Comparison of ENCODE assay signal across 8 cellular contexts in genomic region chr4:46270986-46271596, GRCh38.
DNase-seq lines count a peak whose midpoint lies in the region; ATAC-seq and TF ChIP-seq lines count a peak whose summit lies in the region.

No MANE protein-coding gene starts in this region.

- TF ChIP-seq CTCF in SK-N-SH (IDR thresholded peaks at IDR 0.05), result peak; percentile 62

- H2AFZ ChIP-seq in SK-N-SH (ENCODE audit: low read depth), result no peak overlapping the region

- intact Hi-C loops in activated naive CD4-positive, alpha-beta T cell treated with anti-CD3 and anti-CD28 coated beads for 36 hours (cut with micrococcal nuclease), result loop anchor here (2.0 to 5.0 kb wide), 2 partner anchors 818 to 1344 kb away; no protein-coding TSS in a partner anchor
- intact Hi-C loops in activated T-helper 2 cell treated with anti-CD3 and anti-CD28 coated beads, Interferon-gamma antibody, Interleukin-2, Interleukin-4, amounts not matched to agents 10 μg/mL and 5 μg/mL and 100 μg/mL, durations not matched to agents 14 hours and 24 hours and 36 hours (cut with micrococcal nuclease), result no loop called here

- DNase-seq in DMS53 (lab: John Stamatoyannopoulos, UW) (peak; percentile 80), SK-N-SH (peak; percentile 4), iris pigment epithelial cell (ENCODE audit: low read depth) (peak; percentile 8)
- no peak for DNase-seq in activated CD4-positive, alpha-beta T cell treated with anti-CD3 and anti-CD28 coated beads, Interleukin-2, amount 50 U/mL, for 1 hour
- DNase-seq in activated naive CD4-positive, alpha-beta T cell treated with anti-CD3 and anti-CD28 coated beads for 36 hours, result no peak
- DNase-seq in activated T-helper 2 cell treated with anti-CD3 and anti-CD28 coated beads, Interferon-gamma antibody, Interleukin-2, Interleukin-4, amounts not matched to agents 10 μg/mL and 5 μg/mL and 100 μg/mL, durations not matched to agents 14 hours and 24 hours and 36 hours (ENCODE audit: low spot score), result no peak

- H3K4me2 ChIP-seq in SK-N-SH, result no peak overlapping the region

- no peak overlapping the region for H3K27ac Mint-ChIP-seq in activated naive CD4-positive, alpha-beta T cell treated with anti-CD3 and anti-CD28 coated beads for 36 hours
- no peak overlapping the region for H3K27ac Mint-ChIP-seq in activated T-helper 2 cell treated with anti-CD3 and anti-CD28 coated beads, Interferon-gamma antibody, Interleukin-2, Interleukin-4, amounts not matched to agents 10 μg/mL and 5 μg/mL and 100 μg/mL, durations not matched to agents 14 hours and 24 hours and 36 hours

- H3K79me2 ChIP-seq in SK-N-SH (ENCODE audit: insufficient read depth), result no peaks in the 10 kb centered on the region

- no peaks in the 10 kb centered on the region for H3K27me3 ChIP-seq in SK-N-SH (ENCODE audit: insufficient read depth)

- CTCF ChIA-PET in SK-N-SH (lab: Yijun Ruan, JAX), result interaction anchor here (1.0 to 1.8 kb wide), 6 partner anchors 12 to 1512 kb away, joined by 4 to 5 read pairs (median 4); no protein-coding TSS in a partner anchor
- CTCF ChIA-PET in activated naive CD4-positive, alpha-beta T cell treated with anti-CD3 and anti-CD28 coated beads for 36 hours (lab: Charles Lee), result no interaction called here

- no peak for TF ChIP-seq EP300 in SK-N-SH (IDR thresholded peaks at IDR 0.05; ENCODE audit: borderline replicate concordance in 1 of 2, low read depth in 1 of 2, low read length in 1 of 2)

- H3K27ac ChIP-seq in SK-N-SH (ENCODE audit: low read depth in 2 of 2, low read length in 1 of 2), result no peak overlapping the region

- H3K4me3 ChIP-seq in SK-N-SH (ENCODE audit: low read depth in 2 of 2, low read length in 1 of 2), result peak overlapping the region in 1 of 2 experiments; percentile 6; a peak in 1 of 4 replicates

- H3K9me2 ChIP-seq in SK-N-SH, result no peaks in the 10 kb centered on the region

- peak; percentile 57 for TF ChIP-seq RAD21 in SK-N-SH (IDR thresholded peaks at IDR 0.05; ENCODE audit: low read length)

- 6% methylated on average over 2 of the region's 2 CpGs for WGBS in SK-N-SH (ENCODE audit: low lambda C conversion rate)

- H3K4me1 ChIP-seq in SK-N-SH (ENCODE audit: control insufficient read depth in 1 of 2, insufficient read depth in 2 of 2, low read depth in 1 of 2, low read length in 1 of 2), result no peaks in the 10 kb centered on the region

- H3K36me3 ChIP-seq in SK-N-SH (replicated peaks in 1 of 2; ENCODE audit: control insufficient read depth in 1 of 2, insufficient read depth in 2 of 2, low read length in 1 of 2), result no peaks in the 10 kb centered on the region

- no peaks in the 10 kb centered on the region for H3K27me3 Mint-ChIP-seq in activated naive CD4-positive, alpha-beta T cell treated with anti-CD3 and anti-CD28 coated beads for 36 hours (ENCODE audit: low read depth)
- no peaks in the 10 kb centered on the region for H3K27me3 Mint-ChIP-seq in activated T-helper 2 cell treated with anti-CD3 and anti-CD28 coated beads, Interferon-gamma antibody, Interleukin-2, Interleukin-4, amounts not matched to agents 10 μg/mL and 5 μg/mL and 100 μg/mL, durations not matched to agents 14 hours and 24 hours and 36 hours (ENCODE audit: low read depth)

- H3K9ac ChIP-seq in SK-N-SH, result no peak overlapping the region

- H4K20me1 ChIP-seq in SK-N-SH (ENCODE audit: insufficient read depth), result no peaks in the 10 kb centered on the region

- ATAC-seq in GM19397 (IDR thresholded peaks at IDR 0.05; ENCODE audit: unreplicated experiment) (peak; percentile 83), HG03565 (IDR thresholded peaks at IDR 0.05; ENCODE audit: unreplicated experiment) (peak; percentile 92)

- no peaks in the 10 kb centered on the region for H3K9me3 ChIP-seq in SK-N-SH

- H3K4me3 Mint-ChIP-seq in activated naive CD4-positive, alpha-beta T cell treated with anti-CD3 and anti-CD28 coated beads for 36 hours, result no peak overlapping the region
- no peak overlapping the region for H3K4me3 Mint-ChIP-seq in activated T-helper 2 cell treated with anti-CD3 and anti-CD28 coated beads, Interferon-gamma antibody, Interleukin-2, Interleukin-4, amounts not matched to agents 10 μg/mL and 5 μg/mL and 100 μg/mL, durations not matched to agents 14 hours and 24 hours and 36 hours (ENCODE audit: low read depth)

- no peaks in the 10 kb centered on the region for H3K4me1 Mint-ChIP-seq in activated naive CD4-positive, alpha-beta T cell treated with anti-CD3 and anti-CD28 coated beads for 36 hours (ENCODE audit: low read depth)
- H3K4me1 Mint-ChIP-seq in activated T-helper 2 cell treated with anti-CD3 and anti-CD28 coated beads, Interferon-gamma antibody, Interleukin-2, Interleukin-4, amounts not matched to agents 10 μg/mL and 5 μg/mL and 100 μg/mL, durations not matched to agents 14 hours and 24 hours and 36 hours (ENCODE audit: low read depth), result no peaks in the 10 kb centered on the region

- no peaks in the 10 kb centered on the region for H3F3A ChIP-seq in SK-N-SH (replicated peaks; ENCODE audit: insufficient read depth)

- H3K36me3 Mint-ChIP-seq in activated naive CD4-positive, alpha-beta T cell treated with anti-CD3 and anti-CD28 coated beads for 36 hours (ENCODE audit: low read depth), result no peaks in the 10 kb centered on the region
- no peaks in the 10 kb centered on the region for H3K36me3 Mint-ChIP-seq in activated T-helper 2 cell treated with anti-CD3 and anti-CD28 coated beads, Interferon-gamma antibody, Interleukin-2, Interleukin-4, amounts not matched to agents 10 μg/mL and 5 μg/mL and 100 μg/mL, durations not matched to agents 14 hours and 24 hours and 36 hours (ENCODE audit: low read depth)

- H3K9me3 Mint-ChIP-seq in activated naive CD4-positive, alpha-beta T cell treated with anti-CD3 and anti-CD28 coated beads for 36 hours, result no peaks in the 10 kb centered on the region
- H3K9me3 Mint-ChIP-seq in activated T-helper 2 cell treated with anti-CD3 and anti-CD28 coated beads, Interferon-gamma antibody, Interleukin-2, Interleukin-4, amounts not matched to agents 10 μg/mL and 5 μg/mL and 100 μg/mL, durations not matched to agents 14 hours and 24 hours and 36 hours, result no peaks in the 10 kb centered on the region

- POLR2A ChIA-PET in SK-N-SH (lab: Yijun Ruan, JAX), result no interaction called here

TF ChIP-seq in SK-N-SH, 30 proteins besides CTCF, POLR2A, EP300 and RAD21:
- TF ChIP-seq POLR2AphosphoS5 (IDR thresholded peaks at IDR 0.05; ENCODE audit: low read depth, low read length) (no peak), SMC3 (IDR thresholded peaks at IDR 0.05; ENCODE audit: low read depth, low read length) (peak; percentile 44; the same call in 1 of the 2 replicates), GATA2 (CRISPR knock-in tag; IDR thresholded peaks at IDR 0.05) (no peak), FOXJ3 (CRISPR knock-in tag; IDR thresholded peaks at IDR 0.05) (no peak)

Comparison
In these comparisons a context has a peak if more than half of its experiments do, and no peak if none do; other contexts are left out.
1. DNase-seq: peak in DMS53 (single experiment), SK-N-SH (single experiment) and iris pigment epithelial cell (single experiment); none in activated CD4-positive, alpha-beta T cell treated with anti-CD3 and anti-CD28 coated beads, Interleukin-2, amount 50 U/mL, for 1 hour (single experiment), activated naive CD4-positive, alpha-beta T cell treated with anti-CD3 and anti-CD28 coated beads for 36 hours (single experiment) and activated T-helper 2 cell treated with anti-CD3 and anti-CD28 coated beads, Interferon-gamma antibody, Interleukin-2, Interleukin-4, amounts not matched to agents 10 μg/mL and 5 μg/mL and 100 μg/mL, durations not matched to agents 14 hours and 24 hours and 36 hours (single experiment).